ENCODE assay signal across 1 cellular context in the genomic region with DNA sequence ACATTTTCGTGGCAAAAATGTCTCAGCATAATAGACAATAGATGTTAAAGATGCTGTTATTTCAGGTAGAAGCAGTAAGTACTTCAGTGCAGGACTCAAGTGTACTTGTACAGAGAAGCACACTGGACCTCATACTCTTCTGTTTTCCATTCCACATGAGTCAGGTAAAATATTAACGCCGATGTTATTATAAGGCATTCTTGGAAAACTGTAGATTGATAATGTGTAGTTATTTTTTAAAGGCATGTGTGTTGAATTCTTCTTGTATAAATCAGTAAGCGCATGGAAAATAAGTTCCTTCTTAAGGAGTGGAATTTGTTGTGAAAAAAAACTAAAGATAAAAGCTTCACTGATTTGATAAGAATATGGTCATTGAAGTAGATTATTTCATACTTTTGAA.
TF ChIP-seq lines count a peak whose summit lies in the region.

No MANE protein-coding gene starts in this region.

TF ChIP-seq in IMR-90, 13 proteins besides CTCF, POLR2A, EP300 and RAD21 (continued from another document):
- no peak for TF ChIP-seq NFE2L2 (IDR thresholded peaks at IDR 0.05; ENCODE audit: low read depth, low read length)
TF ChIP-seq in IMR-90: peak in this region for 0.
